In the genomic region with DNA sequence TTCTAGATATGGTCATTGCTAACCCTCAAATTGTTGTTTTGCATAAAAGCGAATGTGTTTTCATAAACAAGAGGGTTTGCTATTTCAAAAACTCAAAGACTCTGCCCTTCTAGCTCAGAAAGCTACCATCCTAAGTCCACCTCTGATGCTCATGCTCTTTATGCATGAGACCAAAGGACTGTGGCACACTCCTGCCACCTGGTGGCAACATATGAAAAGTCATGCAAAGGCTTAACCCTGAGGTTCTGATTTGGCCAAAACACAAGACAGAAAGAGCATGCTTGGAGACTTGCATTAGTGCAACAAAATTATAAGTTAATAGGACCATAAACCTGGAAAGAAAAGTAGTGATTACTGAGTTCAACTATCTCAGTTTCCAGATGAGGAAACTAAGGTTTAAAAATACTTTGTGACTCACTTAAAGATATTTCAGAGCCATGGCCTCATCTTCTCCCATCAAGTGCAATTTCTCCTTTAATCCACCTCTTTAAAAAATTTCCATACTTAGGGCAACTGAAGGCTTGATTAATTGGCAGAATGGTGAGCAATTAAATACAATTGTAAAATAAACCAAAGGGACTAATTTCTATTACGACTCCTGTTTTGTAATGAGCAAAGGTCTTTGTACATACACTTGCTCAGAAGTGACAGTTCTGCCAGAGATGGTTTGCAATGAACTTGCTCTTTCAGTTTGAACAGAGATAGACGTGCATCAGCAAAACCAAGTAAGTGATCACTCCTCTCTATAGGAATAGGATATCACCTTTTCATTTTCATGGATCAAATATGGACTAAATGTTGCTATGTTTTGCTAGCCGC, we compare ENCODE assay signal across 8 cellular contexts.
DNase-seq lines count a peak whose midpoint lies in the region; ATAC-seq and TF ChIP-seq lines count a peak whose summit lies in the region.

No MANE protein-coding gene starts in this region.

- TF ChIP-seq RAD21 in liver (IDR thresholded peaks at IDR 0.05): peak; percentile 98 to 99

- ATAC-seq in GM19035 (IDR thresholded peaks at IDR 0.05; ENCODE audit: unreplicated experiment): peak; percentile 70
- peak; percentile 66 for ATAC-seq in HG03175 (IDR thresholded peaks at IDR 0.05; ENCODE audit: unreplicated experiment)
- ATAC-seq in activated CD4-positive, CD25-positive, alpha-beta regulatory T cell treated with anti-CD3 and anti-CD28 coated beads, Interleukin-2, amount 50 U/mL, for 24 hours: peak; percentile 55 to 56

- no peaks in the 10 kb centered on the region for H3K36me3 ChIP-seq in liver (ENCODE audit: control insufficient read depth in 4 of 4, insufficient read depth in 3 of 4, low read depth in 1 of 4, low read length in 3 of 4)

- no peak overlapping the region for H3K4me3 ChIP-seq in choroid plexus epithelial cell (ENCODE audit: low read depth, low read length)
- H3K4me3 ChIP-seq in liver (ENCODE audit: low read depth in 1 of 3, low read length in 3 of 3): no peak overlapping the region

- H3K27me3 ChIP-seq in liver (ENCODE audit: control insufficient read depth in 4 of 4, insufficient read depth in 4 of 4, low read length in 3 of 4): no peaks in the 10 kb centered on the region

- no peaks in the 10 kb centered on the region for H3K9me3 ChIP-seq in liver (ENCODE audit: control insufficient read depth in 4 of 4, low read length in 3 of 4)

- H3K9ac ChIP-seq in liver (ENCODE audit: low read depth in 1 of 2, low read length in 2 of 2): no peak overlapping the region

- DNase-seq in NCI-H2227 (lab: John Stamatoyannopoulos, UW; ENCODE audit: unreplicated experiment) (peak; percentile 73), choroid plexus epithelial cell (ENCODE audit: low read depth) (peak; percentile 92)
- peak; percentile 11 to 28 (median 13) for DNase-seq in stimulated activated CD4-positive, alpha-beta T cell treated with anti-CD3 and anti-CD28 coated beads, TNF-alpha, amount 100 ng/mL, for 4 hours (ENCODE audit: low read depth in 3 of 3)

- H3K4me1 ChIP-seq in liver (ENCODE audit: control insufficient read depth in 4 of 4, insufficient read depth in 4 of 4, low read length in 3 of 4): peaks cover 6 to 26% (median 20%) of the 10 kb centered on the region in 4 donors

- TF ChIP-seq CTCF in C4-2B (conservative IDR thresholded peaks at IDR 0.05) (peak; percentile 92), choroid plexus epithelial cell (conservative IDR thresholded peaks at IDR 0.05; ENCODE audit: low read depth, low read length) (peak; percentile 95), liver (IDR thresholded peaks at IDR 0.05; ENCODE audit: low read depth, low read length, missing input control) (peak; percentile 92)

- H3K27ac ChIP-seq in C4-2B: no peak overlapping the region
- H3K27ac ChIP-seq in liver (ENCODE audit: low read depth in 1 of 2, low read length in 2 of 2): peak overlapping the region; percentile 36 to 68

- 41% methylated on average over 4 of the region's 4 CpGs for WGBS in liver

TF ChIP-seq in liver, 16 proteins besides CTCF, POLR2A, EP300 and RAD21:
- peak; percentile 24 to 34 for TF ChIP-seq HNF4A (conservative IDR thresholded peaks at IDR 0.05)
- TF ChIP-seq REST (IDR thresholded peaks at IDR 0.05): no peak
TF ChIP-seq in liver: peak in this region for 1.

Comparison
In these comparisons a context has a peak if more than half of its experiments do, and no peak if none do; other contexts are left out.
1. DNase-seq: peak in every context shown above with its lines; median percentile 92 in choroid plexus epithelial cell; 73 in NCI-H2227; 13 in stimulated activated CD4-positive, alpha-beta T cell treated with anti-CD3 and anti-CD28 coated beads, TNF-alpha, amount 100 ng/mL, for 4 hours.